In genomic region chr2:197360744-197361156, GRCh38 we compare ENCODE assay signal across 11 cellular contexts. TPM values are rescaled to one million over a fixed set of nuclear protein-coding genes. Genes with fewer than 3 reads are reported as not detected.
DNase-seq lines count a peak whose midpoint lies in the region; ATAC-seq lines count a peak whose summit lies in the region.
"Had no signal": no experiment of that assay in that cellular context is flagged by ENCODE, and none has a peak within 500 bp of the region (broad histone marks: within the 10 kb centered on the region; RNA-seq: fewer than 3 reads in every experiment).

No MANE protein-coding gene starts in this region.

- H3K4me1 ChIP-seq in CD4-positive, alpha-beta memory T cell (ENCODE audit: insufficient read depth, low read length): peaks cover 12% of the 10 kb centered on the region

- H3K27ac Mint-ChIP-seq in CD4-positive, alpha-beta memory T cell: no peak overlapping the region
- H3K27ac Mint-ChIP-seq: type B pancreatic cell had no signal

- DNase-seq in iris pigment epithelial cell (ENCODE audit: low read depth) (peak; percentile 32), SK-N-DZ (ENCODE audit: low spot score) (no peak), DMS153 treated with DMSO at 0.1 percent for 48 hours (lab: John Stamatoyannopoulos, UW; ENCODE audit: unreplicated experiment) (no peak)
- DNase-seq in CD4-positive, alpha-beta memory T cell: no peak
- DNase-seq: kidney glomerular epithelial cell, NCI-H2029 treated with DMSO at 0.1 percent for 48 hours had no signal

- no peaks in the 10 kb centered on the region for H3K36me3 Mint-ChIP-seq in CD4-positive, alpha-beta memory T cell
- H3K36me3 Mint-ChIP-seq: type B pancreatic cell had no signal

- POLR2A ChIA-PET in CD4-positive, alpha-beta memory T cell (lab: Charles Lee; ENCODE audit: partially characterized antibody): no interaction called here

- no peaks in the 10 kb centered on the region for H3K27me3 Mint-ChIP-seq in CD4-positive, alpha-beta memory T cell

- ATAC-seq in GM18499 (IDR thresholded peaks at IDR 0.05; ENCODE audit: insufficient read depth, unreplicated experiment): peak; percentile 63
- ATAC-seq in GM21423 (IDR thresholded peaks at IDR 0.05; ENCODE audit: unreplicated experiment): peak; percentile 54
- ATAC-seq in HG03520 (IDR thresholded peaks at IDR 0.05; ENCODE audit: unreplicated experiment): peak; percentile 78

- CTCF ChIA-PET in CD4-positive, alpha-beta memory T cell (lab: Charles Lee; ENCODE audit: partially characterized antibody): interaction anchor here (0.5 to 1.8 kb wide), 8 partner anchors 32 to 247 kb away, joined by 3 to 10 read pairs (median 3); no protein-coding TSS in a partner anchor

- intact Hi-C loops in CD4-positive, alpha-beta memory T cell (cut with micrococcal nuclease): loop anchor here (1.0 kb wide), 1 partner anchor 247 kb away; no protein-coding TSS in a partner anchor

- no peak overlapping the region for H3K4me3 Mint-ChIP-seq in CD4-positive, alpha-beta memory T cell
- H3K4me3 Mint-ChIP-seq: type B pancreatic cell had no signal

- no peaks in the 10 kb centered on the region for H3K27me3 ChIP-seq in CD4-positive, alpha-beta memory T cell (ENCODE audit: insufficient read depth, low read length)

- no peaks in the 10 kb centered on the region for H3K36me3 ChIP-seq in CD4-positive, alpha-beta memory T cell (ENCODE audit: insufficient read depth, low read length)

- peaks cover 0 to 2% (median 0%) of the 10 kb centered on the region in 8 donors for H3K9me3 Mint-ChIP-seq in CD4-positive, alpha-beta memory T cell
- H3K9me3 Mint-ChIP-seq: type B pancreatic cell had no signal

- H3K9me3 ChIP-seq in CD4-positive, alpha-beta memory T cell (ENCODE audit: control insufficient read depth in 1 of 2, low read length in 2 of 2): no peaks in the 10 kb centered on the region

- no peak overlapping the region for H3K4me3 ChIP-seq in CD4-positive, alpha-beta memory T cell (ENCODE audit: low read length in 2 of 2)
- H3K4me3 ChIP-seq: skin epidermis had no signal

- H3K27ac ChIP-seq in CD4-positive, alpha-beta memory T cell (ENCODE audit: low read depth, low read length): no peak overlapping the region

- H3K4me1 Mint-ChIP-seq in CD4-positive, alpha-beta memory T cell: peaks cover 12 to 21% (median 16%) of the 10 kb centered on the region in 4 donors

RNA-seq across cellular contexts. Expression of gene ANKRD44, which starts 50.2 kb away (rescaled TPM):
- polyA plus RNA-seq in SK-N-DZ (2014; cell fraction: cytosol; rRNA removed): 8.5 and 12.2 TPM in 2 replicates
- polyA plus RNA-seq in SK-N-DZ (2014; cell fraction: nucleus; rRNA removed): 15.0 and 25.4 TPM in 2 replicates
- 100 to 1,000 TPM; 229 to 248 TPM for total RNA-seq in CD4-positive, alpha-beta memory T cell
- 10 to 100 TPM; 51.5 to 87.9 TPM for polyA plus RNA-seq in CD4-positive, alpha-beta memory T cell
